18 cellular contexts compared by ENCODE assay signal in genomic region chr9:130144703-130145102, GRCh38. TPM values are rescaled to one million over a fixed set of nuclear protein-coding genes. Genes with fewer than 3 reads are reported as not detected.
DNase-seq lines count a peak whose midpoint lies in the region; ATAC-seq and TF ChIP-seq lines count a peak whose summit lies in the region.
"Had no signal": no experiment of that assay in that cellular context is flagged by ENCODE, and none has a peak within 500 bp of the region (broad histone marks: within the 10 kb centered on the region; RNA-seq: fewer than 3 reads in every experiment).

No MANE protein-coding gene starts in this region.

- DNase-seq in Right ventricle myocardium inferior (ENCODE audit: missing footprints) (no peak), cardiac septum (ENCODE audit: low spot score) (no peak), adrenal gland (peak in 6 of 7 donors; percentile 54 to 71 (median 68)), right lobe of liver (peak; percentile 72 to 83 (median 81)), stomach (peak; percentile 32), NCI-H82 (lab: John Stamatoyannopoulos, UW) (no peak), Peyer's patch (no peak)
- DNase-seq: activated CD8-positive, alpha-beta memory T cell treated with anti-CD3 and anti-CD28 coated beads for 24 hours; CD4-positive, alpha-beta memory T cell; kidney; mesendoderm; MM.1S; NCI-H146; OCI-M1; T1000 had no signal

- H3K27me3 ChIP-seq in adrenal gland (no peaks in the 10 kb centered on the region), right lobe of liver (no peaks in the 10 kb centered on the region), stomach (peaks cover 0 to 13% (median 0%) of the 10 kb centered on the region in 3 donors), Peyer's patch (no peaks in the 10 kb centered on the region)
- H3K27me3 ChIP-seq: cardiac muscle cell, thyroid gland had no signal

- TF ChIP-seq POLR2A in adrenal gland (IDR thresholded peaks at IDR 0.05) (no peak), right lobe of liver (IDR thresholded peaks at IDR 0.05) (no peak), stomach (IDR thresholded peaks at IDR 0.05) (no peak), Peyer's patch (IDR thresholded peaks at IDR 0.05) (no peak)

- H3K4me3 ChIP-seq in adrenal gland (no peak overlapping the region), right lobe of liver (no peak overlapping the region), stomach (no peak overlapping the region), Peyer's patch (no peak overlapping the region)
- H3K4me3 ChIP-seq: cardiac muscle cell, thyroid gland had no signal

- H3K9me3 ChIP-seq in adrenal gland (replicated peaks in 1 of 3), result no peaks in the 10 kb centered on the region
- no peaks in the 10 kb centered on the region for H3K9me3 ChIP-seq in right lobe of liver
- no peaks in the 10 kb centered on the region for H3K9me3 ChIP-seq in stomach
- H3K9me3 ChIP-seq in Peyer's patch, result no peaks in the 10 kb centered on the region
- H3K9me3 ChIP-seq: thyroid gland had no signal

- ATAC-seq in Right ventricle myocardium inferior (peak; percentile 80), right lobe of liver (peak; percentile 92 to 95 (median 94)), HG02759 (IDR thresholded peaks at IDR 0.05; ENCODE audit: unreplicated experiment) (no peak)

- intact Hi-C loops in Right ventricle myocardium inferior (cut with DNase I) (loop anchor here (1.0 kb wide), 1 partner anchor 28 kb away; the partner anchor contains the start of gene NCS1), cardiac septum (cut with DNase I) (no loop called here), adrenal gland (cut with DNase I) (no loop called here), right lobe of liver (cut with DNase I) (no loop called here), stomach (cut with DNase I; ENCODE audit: low total_unique reads) (no loop called here)

- WGBS in adrenal gland, 4 donors, result 41 to 57% (median 45%) methylated on average over 4 to 5 of the region's 5 CpGs
- 26% methylated on average over 5 of the region's 5 CpGs for WGBS in right lobe of liver (ENCODE audit: insufficient coverage, low coverage, low lambda C conversion rate, missing lambda C conversion rate)
- WGBS in stomach, 5 donors, result 31 to 51% (median 37%) methylated on average over 4 to 5 of the region's 5 CpGs

- H3K4me1 ChIP-seq in adrenal gland (replicated peaks in 1 of 2) (peaks cover 0 to 16% of the 10 kb centered on the region in 2 donors), right lobe of liver (peaks cover 0 to 8% (median 0%) of the 10 kb centered on the region in 4 donors), stomach (peaks cover 0 to 27% (median 12%) of the 10 kb centered on the region in 4 donors), Peyer's patch (peaks cover 0 to 10% (median 0%) of the 10 kb centered on the region in 4 donors)

- no peak for TF ChIP-seq CTCF in adrenal gland (IDR thresholded peaks at IDR 0.05)
- no peak for TF ChIP-seq CTCF in right lobe of liver (IDR thresholded peaks at IDR 0.05)
- TF ChIP-seq CTCF in stomach (IDR thresholded peaks at IDR 0.05), result no peak
- no peak for TF ChIP-seq CTCF in Peyer's patch (IDR thresholded peaks at IDR 0.05)

- no peak overlapping the region for H3K27ac ChIP-seq in adrenal gland
- H3K27ac ChIP-seq in right lobe of liver, result no peak overlapping the region
- no peak overlapping the region for H3K27ac ChIP-seq in stomach
- H3K27ac ChIP-seq in Peyer's patch, result no peak overlapping the region
- H3K27ac ChIP-seq: cardiac muscle cell had no signal

- no peaks in the 10 kb centered on the region for H3K36me3 ChIP-seq in adrenal gland (replicated peaks in 1 of 2)
- H3K36me3 ChIP-seq in right lobe of liver, result no peaks in the 10 kb centered on the region
- no peaks in the 10 kb centered on the region for H3K36me3 ChIP-seq in stomach
- H3K36me3 ChIP-seq in Peyer's patch, result no peaks in the 10 kb centered on the region
- H3K36me3 ChIP-seq: cardiac muscle cell, thyroid gland had no signal

- TF ChIP-seq EP300 in stomach (IDR thresholded peaks at IDR 0.05), result no peak

RNA-seq across cellular contexts. Expression of gene NCS1, which starts 27.5 kb away (rescaled TPM):
- total RNA-seq in Right ventricle myocardium inferior (5.0 TPM), cardiac septum (14.3 TPM), adrenal gland (10 to 100 TPM; 21.7 to 87.6 (median 44.5) TPM), right lobe of liver (1 to 10 TPM; 1.6 to 3.3 (median 2.8) TPM), stomach (10 to 100 TPM; 12.8 to 50.0 (median 16.7) TPM), Peyer's patch (1 to 10 TPM in 3 of 4 donors, under 1 TPM in 1; 0.70 to 6.6 (median 4.1) TPM)
- polyA plus RNA-seq in adrenal gland (10 to 100 TPM; 18.5 to 33.8 (median 21.8) TPM), stomach (10 to 100 TPM in 1 of 3 donors, 1 to 10 TPM in 2; 3.2 to 26.0 (median 6.4) TPM)
- polyA plus RNA-seq: CD4-positive, alpha-beta memory T cell had no signal

Comparison
In these comparisons a context has a peak if more than half of its experiments do, and no peak if none do; other contexts are left out.
1. DNase-seq: peak in adrenal gland (6 of 7), right lobe of liver (3 of 3) and stomach (single experiment); none in Right ventricle myocardium inferior (single experiment), cardiac septum (single experiment), NCI-H82 (single experiment) and Peyer's patch (0 of 3).